In the genomic region with DNA sequence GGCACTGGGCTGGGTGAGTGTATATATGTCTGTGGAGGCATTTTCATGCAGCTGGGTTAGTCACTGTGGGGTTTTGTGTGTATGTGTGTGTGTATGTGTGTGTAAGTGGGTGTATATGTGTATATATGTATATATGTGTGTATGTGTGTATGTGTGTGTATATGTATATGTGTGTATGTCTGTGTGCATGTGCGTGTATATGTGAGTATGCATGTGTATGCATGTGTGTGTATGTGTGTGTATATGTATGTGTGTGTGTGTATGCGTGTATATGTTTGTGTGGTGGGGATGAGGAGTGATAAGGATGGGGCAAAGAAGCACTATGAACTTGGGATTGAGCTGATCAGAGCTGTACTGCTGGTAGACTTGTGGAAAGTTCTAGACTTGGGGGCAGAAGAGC, we compare ENCODE assay signal across 1 cellular context.
TF ChIP-seq lines count a peak whose summit lies in the region.

No MANE protein-coding gene starts in this region.

TF ChIP-seq in HEK293, 187 proteins besides CTCF, POLR2A, EP300 and RAD21 (continued from another document):
- TF ChIP-seq, protein P1, sequence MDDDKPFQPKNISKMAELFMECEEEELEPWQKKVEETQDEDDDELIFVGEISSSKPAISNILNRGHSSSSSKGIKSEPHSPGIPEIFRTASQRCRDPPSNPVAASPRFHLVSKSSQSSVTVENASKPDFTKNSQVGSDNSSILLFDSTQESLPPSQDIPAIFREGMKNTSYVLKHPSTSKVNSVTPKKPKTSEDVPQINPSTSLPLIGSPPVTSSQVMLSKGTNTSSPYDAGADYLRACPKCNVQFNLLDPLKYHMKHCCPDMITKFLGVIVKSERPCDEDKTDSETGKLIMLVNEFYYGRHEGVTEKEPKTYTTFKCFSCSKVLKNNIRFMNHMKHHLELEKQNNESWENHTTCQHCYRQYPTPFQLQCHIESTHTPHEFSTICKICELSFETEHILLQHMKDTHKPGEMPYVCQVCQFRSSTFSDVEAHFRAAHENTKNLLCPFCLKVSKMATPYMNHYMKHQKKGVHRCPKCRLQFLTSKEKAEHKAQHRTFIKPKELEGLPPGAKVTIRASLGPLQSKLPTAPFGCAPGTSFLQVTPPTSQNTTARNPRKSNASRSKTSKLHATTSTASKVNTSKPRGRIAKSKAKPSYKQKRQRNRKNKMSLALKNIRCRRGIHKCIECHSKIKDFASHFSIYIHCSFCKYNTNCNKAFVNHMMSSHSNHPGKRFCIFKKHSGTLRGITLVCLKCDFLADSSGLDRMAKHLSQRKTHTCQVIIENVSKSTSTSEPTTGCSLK (tag by site-specific recombination; IDR thresholded peaks at IDR 0.05) = no peak
